ENCODE assay signal across 8 cellular contexts in the genomic region with DNA sequence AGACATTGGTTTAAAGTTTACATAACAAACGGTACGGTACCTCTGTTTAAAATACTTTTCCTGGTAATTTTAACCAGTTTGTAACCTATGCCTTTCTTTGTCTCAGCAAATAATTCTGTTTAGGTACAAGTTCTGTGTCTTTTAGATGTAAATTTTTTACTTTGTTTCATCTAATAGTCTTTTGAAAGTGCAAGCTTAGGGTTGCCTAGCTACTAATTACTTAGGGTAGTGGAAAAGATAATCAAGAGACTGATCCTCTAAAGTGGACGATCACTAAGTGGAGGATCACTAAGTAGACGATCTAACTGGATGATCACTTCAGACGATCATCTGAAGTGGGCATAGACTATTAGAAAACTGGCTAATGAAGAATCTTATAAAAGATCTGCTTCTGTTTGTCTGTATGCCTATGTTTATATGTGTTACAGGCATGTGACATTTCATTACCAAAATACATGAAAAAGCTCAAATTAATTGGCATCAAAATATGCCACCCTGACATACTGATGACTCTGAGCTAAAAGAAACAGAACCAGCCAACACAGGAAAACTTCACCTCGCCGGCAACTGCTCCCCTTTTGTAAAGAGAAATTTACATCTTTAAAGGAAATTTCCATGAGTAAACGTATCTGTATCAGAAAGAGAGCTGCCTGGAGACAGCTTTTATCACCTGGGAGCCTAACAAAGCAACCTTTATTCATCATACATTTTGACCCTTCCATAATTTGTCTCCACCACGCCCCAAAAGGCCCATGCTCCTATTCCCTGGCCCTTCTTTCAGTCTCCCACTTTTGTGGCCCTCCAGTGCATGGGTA. TPM values are rescaled to one million over a fixed set of nuclear protein-coding genes. Genes with fewer than 3 reads are reported as not detected.
DNase-seq lines count a peak whose midpoint lies in the region; ATAC-seq and TF ChIP-seq lines count a peak whose summit lies in the region.

No MANE protein-coding gene starts in this region.

- TF ChIP-seq CTCF in GM12875 (IDR thresholded peaks at IDR 0.05; ENCODE audit: borderline replicate concordance, insufficient read depth, low read depth, low read length) (no peak), Panc1 (IDR thresholded peaks at IDR 0.05) (no peak), esophagus squamous epithelium (IDR thresholded peaks at IDR 0.05) (no peak)

- BruUV-seq in Panc1 (replicated peaks; lab: Mats Ljungman, UMichigan) = no TSS peak

- CTCF ChIA-PET in Panc1 (lab: Charles Lee) = interaction anchor here (0.6 to 0.9 kb wide), 3 partner anchors 11 to 112 kb away, joined by 3 read pairs; no protein-coding TSS in a partner anchor

- no peaks in the 10 kb centered on the region for H3K27me3 ChIP-seq in Panc1 (ENCODE audit: control insufficient read depth, insufficient read depth, low read length)
- no peaks in the 10 kb centered on the region for H3K27me3 ChIP-seq in esophagus squamous epithelium

- WGBS in esophagus squamous epithelium, 2 donors = 22 to 24% methylated on average over 9 of the region's 9 CpGs

- intact Hi-C loops in Panc1 (cut with micrococcal nuclease; ENCODE audit: unreplicated experiment) = loop anchor here (5.0 kb wide), 2 partner anchors 166 to 174 kb away; a partner anchor contains a TSS
- intact Hi-C loops in esophagus squamous epithelium (cut with DNase I) = loop anchor here (10.0 kb wide), 2 partner anchors 97 to 113 kb away; no protein-coding TSS in a partner anchor

- in situ Hi-C loops in Panc1 (cut with HindIII; ENCODE audit: low pct_unique_long_range_greater_than_20kb, low sequenced_read_pairs) = no loop called here

- DNase-seq in Panc1 (ENCODE audit: low read depth, low spot score) (no peak), esophagus squamous epithelium (lab: John Stamatoyannopoulos, UW) (no peak), pons (ENCODE audit: low spot score) (peak; percentile 20), iPS-NIHi7 (ENCODE audit: extremely low spot score) (no peak), activated gamma-delta T cell (lab: John Stamatoyannopoulos, UW) (no peak)
- no peak for DNase-seq in stimulated activated CD8-positive, alpha-beta memory T cell treated with anti-CD3 and anti-CD28 coated beads, Interleukin-4, amount 100 ng/mL, for 48 hours

- H3K36me3 ChIP-seq in Panc1 (ENCODE audit: control insufficient read depth, insufficient read depth, low read length) = no peaks in the 10 kb centered on the region
- no peaks in the 10 kb centered on the region for H3K36me3 ChIP-seq in esophagus squamous epithelium

- no peak for TF ChIP-seq POLR2A in esophagus squamous epithelium (IDR thresholded peaks at IDR 0.05)

- H3K4me3 ChIP-seq in GM12875 (ENCODE audit: low read depth, low read length) (peak overlapping the region; percentile 81), Panc1 (ENCODE audit: low read depth in 2 of 2, low read length in 2 of 2) (peak overlapping the region; percentile 77 to 90), esophagus squamous epithelium (peak overlapping the region; percentile 78 to 93 (median 87))

- H3K4me1 ChIP-seq in Panc1 (ENCODE audit: control insufficient read depth, insufficient read depth, low read length) (peaks cover 9% of the 10 kb centered on the region), esophagus squamous epithelium (peaks cover 6 to 57% (median 29%) of the 10 kb centered on the region in 3 donors)

- POLR2A ChIA-PET in Panc1 (lab: Charles Lee) = interaction anchor here (0.5 to 0.7 kb wide), 2 partner anchors 50 to 67 kb away, joined by 3 to 5 read pairs; no protein-coding TSS in a partner anchor

- H3K9me3 ChIP-seq in Panc1 (ENCODE audit: control insufficient read depth, insufficient read depth, low read depth, low read length) (no peaks in the 10 kb centered on the region), esophagus squamous epithelium (no peaks in the 10 kb centered on the region)

- peak overlapping the region; percentile 89 for H3K27ac ChIP-seq in Panc1 (ENCODE audit: low read length)
- H3K27ac ChIP-seq in esophagus squamous epithelium = peak overlapping the region; percentile 90 to 98 (median 94)

- ATAC-seq in Panc1 (no peak), GM19023 (IDR thresholded peaks at IDR 0.05; ENCODE audit: unreplicated experiment) (no peak)

RNA-seq across cellular contexts. Expression of a gene that starts 15.9 kb away (rescaled TPM):
- total RNA-seq in Panc1 (2021; ENCODE audit: unreplicated experiment) (183 TPM), esophagus squamous epithelium (10 to 100 TPM; 47.8 to 82.6 (median 75.8) TPM)
- polyA plus RNA-seq in Panc1 (2012; ENCODE audit: insufficient read length) = 160 TPM

RNA-seq across cellular contexts. Expression of a gene that starts 49.8 kb away (rescaled TPM):
- 36.8 TPM for total RNA-seq in Panc1 (2021; ENCODE audit: unreplicated experiment)
- 20.4 TPM for polyA plus RNA-seq in Panc1 (2012; ENCODE audit: insufficient read length)
- 10 to 100 TPM; 13.3 to 36.4 (median 23.8) TPM for total RNA-seq in esophagus squamous epithelium
